ENCODE assay signal across 17 cellular contexts in the genomic region with DNA sequence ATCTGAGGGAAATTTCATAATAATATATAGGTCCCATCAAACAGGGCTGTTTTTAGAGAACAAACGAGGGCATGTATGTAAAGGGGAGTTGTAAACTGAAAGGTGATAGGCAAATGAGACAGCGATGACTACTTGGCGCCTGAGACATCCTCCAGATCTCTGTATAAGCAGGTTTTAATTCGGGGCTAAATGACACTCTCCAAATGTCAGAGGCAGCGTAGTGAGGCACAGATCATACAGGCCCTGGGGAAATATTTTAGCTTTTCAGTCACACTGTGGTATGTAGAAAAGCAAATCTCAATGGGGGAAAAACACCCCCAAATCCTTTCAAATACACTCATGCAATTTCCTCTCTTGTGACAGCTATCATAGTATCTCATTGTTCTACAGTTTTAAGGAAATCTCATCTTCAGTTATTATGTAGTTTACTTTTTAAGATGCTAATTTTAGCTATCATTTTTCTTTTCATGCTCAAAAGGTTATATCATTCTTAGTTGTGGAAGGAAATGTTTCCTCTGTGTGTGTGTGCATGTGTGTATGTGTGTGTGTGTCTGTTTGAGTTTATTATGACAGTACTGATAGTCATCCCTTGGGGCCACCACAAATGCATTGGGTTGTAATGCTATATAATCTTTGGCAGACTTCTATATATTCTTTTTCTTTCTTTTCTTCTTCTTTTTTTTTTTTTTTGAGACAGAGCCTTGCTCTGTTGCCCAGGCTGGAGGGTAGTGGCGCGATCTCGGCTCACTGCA.
"Had no signal": no experiment of that assay in that cellular context is flagged by ENCODE, and none has a peak within 500 bp of the region (broad histone marks: within the 10 kb centered on the region; RNA-seq: fewer than 3 reads in every experiment).

No MANE protein-coding gene starts in this region.

- H3K36me3 ChIP-seq: heart left ventricle, upper lobe of right lung had no signal

- DNase-seq: activated CD4-positive, alpha-beta memory T cell treated with anti-CD3 and anti-CD28 coated beads for 36 hours; activated CD4-positive, alpha-beta T cell treated with anti-CD3 and anti-CD28 coated beads for 1 hour; central memory CD4-positive, alpha-beta T cell; heart left ventricle; nephron progenitor cell; right cardiac atrium; small intestine; stimulated activated CD4-positive, alpha-beta T cell treated with anti-CD3 and anti-CD28 coated beads, Interleukin-4, amount 100 ng/mL, for 24 hours; stimulated activated naive CD4-positive, alpha-beta T cell treated with Interleukin-2 at 50 U/mL for 16 hours; T-helper 1 cell; T1000; upper lobe of right lung had no signal

- H3K4me3 Mint-ChIP-seq: activated CD4-positive, alpha-beta memory T cell treated with anti-CD3 and anti-CD28 coated beads for 36 hours; activated naive CD4-positive, alpha-beta T cell treated with anti-CD3 and anti-CD28 coated beads, Interleukin-2, amount 50 U/mL, for 24 hours; activated T-helper 17 cell treated with anti-CD3 and anti-CD28 coated beads, Interleukin-2, amount 50 U/mL, for 72 hours; brain; nephron progenitor cell had no signal

- H3K9me3 Mint-ChIP-seq: activated CD4-positive, alpha-beta memory T cell treated with anti-CD3 and anti-CD28 coated beads for 36 hours; activated naive CD4-positive, alpha-beta T cell treated with anti-CD3 and anti-CD28 coated beads, Interleukin-2, amount 50 U/mL, for 24 hours; activated T-helper 17 cell treated with anti-CD3 and anti-CD28 coated beads, Interleukin-2, amount 50 U/mL, for 72 hours; brain; nephron progenitor cell had no signal

- H3K27ac ChIP-seq: coronary artery, heart left ventricle, upper lobe of right lung had no signal

- H3K27ac Mint-ChIP-seq: activated CD4-positive, alpha-beta memory T cell treated with anti-CD3 and anti-CD28 coated beads for 36 hours; activated naive CD4-positive, alpha-beta T cell treated with anti-CD3 and anti-CD28 coated beads, Interleukin-2, amount 50 U/mL, for 24 hours; activated T-helper 17 cell treated with anti-CD3 and anti-CD28 coated beads, Interleukin-2, amount 50 U/mL, for 72 hours; brain; nephron progenitor cell; progenitor cell of endocrine pancreas had no signal

- H3K27me3 Mint-ChIP-seq: activated naive CD4-positive, alpha-beta T cell treated with anti-CD3 and anti-CD28 coated beads, Interleukin-2, amount 50 U/mL, for 24 hours had no signal

- H3K4me3 ChIP-seq: coronary artery, heart left ventricle, upper lobe of right lung had no signal

- ATAC-seq: activated T-helper 17 cell treated with anti-CD3 and anti-CD28 coated beads, Interleukin-2, amount 50 U/mL, for 72 hours; heart left ventricle; right cardiac atrium; upper lobe of right lung had no signal

- H3K36me3 Mint-ChIP-seq: activated CD4-positive, alpha-beta memory T cell treated with anti-CD3 and anti-CD28 coated beads for 36 hours; activated naive CD4-positive, alpha-beta T cell treated with anti-CD3 and anti-CD28 coated beads, Interleukin-2, amount 50 U/mL, for 24 hours; brain had no signal

- H3K9me3 ChIP-seq: heart left ventricle, upper lobe of right lung had no signal

- H3K4me1 Mint-ChIP-seq: activated T-helper 17 cell treated with anti-CD3 and anti-CD28 coated beads, Interleukin-2, amount 50 U/mL, for 72 hours; brain; nephron progenitor cell had no signal

- H3K27me3 ChIP-seq: heart left ventricle, upper lobe of right lung had no signal

- H3K4me1 ChIP-seq: heart left ventricle, upper lobe of right lung had no signal
